In genomic region chr21:42465008-42465878, GRCh38 we compare ENCODE assay signal across 8 cellular contexts. TPM values are rescaled to one million over a fixed set of nuclear protein-coding genes. Genes with fewer than 3 reads are reported as not detected.
DNase-seq lines count a peak whose midpoint lies in the region; ATAC-seq lines count a peak whose summit lies in the region.

No MANE protein-coding gene starts in this region.

- intact Hi-C loops in cardiac septum (cut with DNase I): no loop called here
- intact Hi-C loops in left cardiac atrium (cut with DNase I): no loop called here
- intact Hi-C loops in aorta (cut with DNase I): loop anchor here in 1 of 2 donors (10.0 kb wide), 1 partner anchor 80 kb away; no protein-coding TSS in a partner anchor

- no peaks in the 10 kb centered on the region for H3K27me3 Mint-ChIP-seq in effector memory CD8-positive, alpha-beta T cell

- no peaks in the 10 kb centered on the region for H3K27me3 ChIP-seq in aorta (ENCODE audit: control insufficient read depth in 1 of 2, insufficient read depth in 2 of 2, low read length in 1 of 2)

- no peaks in the 10 kb centered on the region for H3K36me3 ChIP-seq in aorta (ENCODE audit: control insufficient read depth in 1 of 2, insufficient read depth in 2 of 2, low read length in 1 of 2)

- H3K4me1 Mint-ChIP-seq in effector memory CD8-positive, alpha-beta T cell (ENCODE audit: low read depth in 2 of 2): peaks cover 20 to 31% of the 10 kb centered on the region in 2 donors

- H3K4me1 ChIP-seq in aorta (ENCODE audit: control insufficient read depth in 1 of 2, insufficient read depth in 2 of 2, low read length in 2 of 2): no peaks in the 10 kb centered on the region

- H3K9me3 Mint-ChIP-seq in effector memory CD8-positive, alpha-beta T cell: no peaks in the 10 kb centered on the region

- H3K27ac ChIP-seq in aorta (ENCODE audit: low read depth in 1 of 2, low read length in 2 of 2): no peak overlapping the region

- H3K9me3 ChIP-seq in aorta (ENCODE audit: control insufficient read depth, low read length): no peaks in the 10 kb centered on the region

- WGBS in aorta, 2 donors: 69 to 72% methylated on average over 9 of the region's 9 CpGs

- H3K36me3 Mint-ChIP-seq in effector memory CD8-positive, alpha-beta T cell (ENCODE audit: insufficient read depth): peaks cover 12% of the 10 kb centered on the region

- ATAC-seq in left cardiac atrium (no peak), aorta (ENCODE audit: low FRiP score) (peak; percentile 21)
- peak; percentile 11 for ATAC-seq in effector memory CD8-positive, alpha-beta T cell (replicated peaks)

- no peak overlapping the region for H3K4me3 ChIP-seq in aorta (ENCODE audit: low read length in 2 of 2)

- peak; percentile 41 for DNase-seq in cardiac septum (ENCODE audit: low spot score)
- no peak for DNase-seq in left cardiac atrium
- peak; percentile 82 for DNase-seq in MV-4-11 (lab: John Stamatoyannopoulos, UW)
- no peak for DNase-seq in effector memory CD8-positive, alpha-beta T cell
- DNase-seq in aorta: no peak
- DNase-seq in midbrain (lab: John Stamatoyannopoulos, UW): no peak
- no peak for DNase-seq in NCI-H2171 (lab: John Stamatoyannopoulos, UW)
- no peak for DNase-seq in NCI-H2196 treated with DMSO at 0.1 percent for 48 hours (lab: John Stamatoyannopoulos, UW; ENCODE audit: unreplicated experiment)

- H3K4me3 Mint-ChIP-seq in effector memory CD8-positive, alpha-beta T cell: peak overlapping the region in 1 of 2 donors; percentile 27

- peak overlapping the region; percentile 86 to 88 for H3K27ac Mint-ChIP-seq in effector memory CD8-positive, alpha-beta T cell

RNA-seq across cellular contexts. Expression of gene RSPH1, which starts 30.8 kb away (rescaled TPM):
- total RNA-seq in cardiac septum (not detected), left cardiac atrium (not detected), aorta (under 1 TPM in 1 of 2 donors, not detected in 1; 0.26 TPM)
- polyA plus RNA-seq in aorta: 1 to 10 TPM in 1 of 2 donors, under 1 TPM in 1; 0.18 to 1.6 TPM

RNA-seq across cellular contexts. Expression of gene SLC37A1, which starts 48.4 kb away (rescaled TPM):
- total RNA-seq in cardiac septum: 6.7 TPM
- total RNA-seq in left cardiac atrium: 1 to 10 TPM; 1.9 to 3.7 TPM
- total RNA-seq in aorta: 10 to 100 TPM in 1 of 2 donors, 1 to 10 TPM in 1; 6.5 to 11.7 TPM
- polyA plus RNA-seq in aorta: 1 to 10 TPM; 5.0 to 6.3 TPM

Comparison
In these comparisons a context has a peak if more than half of its experiments do, and no peak if none do; other contexts are left out.
1. DNase-seq: peak in cardiac septum (single experiment) and MV-4-11 (single experiment); none in left cardiac atrium (single experiment), effector memory CD8-positive, alpha-beta T cell (0 of 3), aorta (0 of 2), midbrain (single experiment), NCI-H2171 (single experiment) and NCI-H2196 treated with DMSO at 0.1 percent for 48 hours (single experiment).
2. ATAC-seq: peak in effector memory CD8-positive, alpha-beta T cell (single experiment) and aorta (single experiment); none in left cardiac atrium (0 of 2).